ENCODE assay signal across 1 cellular context in the genomic region with DNA sequence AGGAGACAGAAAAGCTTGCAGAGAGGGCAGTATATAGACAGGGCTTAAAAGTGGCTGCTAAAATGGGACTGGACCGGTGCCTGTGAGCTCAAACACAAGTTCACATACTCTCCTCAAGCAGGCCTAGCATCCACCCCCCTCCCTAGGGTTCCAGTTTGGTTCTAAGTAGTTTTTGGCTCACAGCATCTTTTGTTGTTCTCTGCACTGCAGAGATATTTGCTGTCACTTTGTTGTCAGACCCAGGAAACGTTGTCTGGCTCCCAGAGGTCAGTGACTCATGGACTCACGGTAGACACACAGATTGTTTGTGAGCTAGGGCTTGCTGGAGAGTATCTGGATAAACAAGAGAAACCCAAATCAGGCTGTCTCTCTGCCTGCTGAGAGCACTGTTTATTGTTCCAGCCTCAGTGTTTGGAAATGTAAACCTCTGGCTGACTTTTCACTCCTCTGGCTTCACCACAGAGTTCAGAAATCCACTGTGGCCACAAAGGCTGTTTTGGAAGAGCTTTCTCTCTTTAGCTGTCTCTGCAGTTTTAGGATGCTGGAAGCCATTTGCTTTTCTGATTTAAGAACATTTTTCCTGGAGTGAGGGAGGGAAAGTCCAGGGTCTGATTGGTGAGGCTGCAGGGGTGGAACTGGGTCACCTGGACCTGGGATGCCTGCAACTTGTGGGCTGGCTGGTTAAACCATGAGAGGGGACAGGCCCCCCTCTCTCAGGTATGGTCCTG.
TF ChIP-seq lines count a peak whose summit lies in the region.

No MANE protein-coding gene starts in this region.

TF ChIP-seq in GM23338, 12 proteins besides CTCF, POLR2A, EP300 and RAD21 (continued from another document):
- TF ChIP-seq, protein P1, sequence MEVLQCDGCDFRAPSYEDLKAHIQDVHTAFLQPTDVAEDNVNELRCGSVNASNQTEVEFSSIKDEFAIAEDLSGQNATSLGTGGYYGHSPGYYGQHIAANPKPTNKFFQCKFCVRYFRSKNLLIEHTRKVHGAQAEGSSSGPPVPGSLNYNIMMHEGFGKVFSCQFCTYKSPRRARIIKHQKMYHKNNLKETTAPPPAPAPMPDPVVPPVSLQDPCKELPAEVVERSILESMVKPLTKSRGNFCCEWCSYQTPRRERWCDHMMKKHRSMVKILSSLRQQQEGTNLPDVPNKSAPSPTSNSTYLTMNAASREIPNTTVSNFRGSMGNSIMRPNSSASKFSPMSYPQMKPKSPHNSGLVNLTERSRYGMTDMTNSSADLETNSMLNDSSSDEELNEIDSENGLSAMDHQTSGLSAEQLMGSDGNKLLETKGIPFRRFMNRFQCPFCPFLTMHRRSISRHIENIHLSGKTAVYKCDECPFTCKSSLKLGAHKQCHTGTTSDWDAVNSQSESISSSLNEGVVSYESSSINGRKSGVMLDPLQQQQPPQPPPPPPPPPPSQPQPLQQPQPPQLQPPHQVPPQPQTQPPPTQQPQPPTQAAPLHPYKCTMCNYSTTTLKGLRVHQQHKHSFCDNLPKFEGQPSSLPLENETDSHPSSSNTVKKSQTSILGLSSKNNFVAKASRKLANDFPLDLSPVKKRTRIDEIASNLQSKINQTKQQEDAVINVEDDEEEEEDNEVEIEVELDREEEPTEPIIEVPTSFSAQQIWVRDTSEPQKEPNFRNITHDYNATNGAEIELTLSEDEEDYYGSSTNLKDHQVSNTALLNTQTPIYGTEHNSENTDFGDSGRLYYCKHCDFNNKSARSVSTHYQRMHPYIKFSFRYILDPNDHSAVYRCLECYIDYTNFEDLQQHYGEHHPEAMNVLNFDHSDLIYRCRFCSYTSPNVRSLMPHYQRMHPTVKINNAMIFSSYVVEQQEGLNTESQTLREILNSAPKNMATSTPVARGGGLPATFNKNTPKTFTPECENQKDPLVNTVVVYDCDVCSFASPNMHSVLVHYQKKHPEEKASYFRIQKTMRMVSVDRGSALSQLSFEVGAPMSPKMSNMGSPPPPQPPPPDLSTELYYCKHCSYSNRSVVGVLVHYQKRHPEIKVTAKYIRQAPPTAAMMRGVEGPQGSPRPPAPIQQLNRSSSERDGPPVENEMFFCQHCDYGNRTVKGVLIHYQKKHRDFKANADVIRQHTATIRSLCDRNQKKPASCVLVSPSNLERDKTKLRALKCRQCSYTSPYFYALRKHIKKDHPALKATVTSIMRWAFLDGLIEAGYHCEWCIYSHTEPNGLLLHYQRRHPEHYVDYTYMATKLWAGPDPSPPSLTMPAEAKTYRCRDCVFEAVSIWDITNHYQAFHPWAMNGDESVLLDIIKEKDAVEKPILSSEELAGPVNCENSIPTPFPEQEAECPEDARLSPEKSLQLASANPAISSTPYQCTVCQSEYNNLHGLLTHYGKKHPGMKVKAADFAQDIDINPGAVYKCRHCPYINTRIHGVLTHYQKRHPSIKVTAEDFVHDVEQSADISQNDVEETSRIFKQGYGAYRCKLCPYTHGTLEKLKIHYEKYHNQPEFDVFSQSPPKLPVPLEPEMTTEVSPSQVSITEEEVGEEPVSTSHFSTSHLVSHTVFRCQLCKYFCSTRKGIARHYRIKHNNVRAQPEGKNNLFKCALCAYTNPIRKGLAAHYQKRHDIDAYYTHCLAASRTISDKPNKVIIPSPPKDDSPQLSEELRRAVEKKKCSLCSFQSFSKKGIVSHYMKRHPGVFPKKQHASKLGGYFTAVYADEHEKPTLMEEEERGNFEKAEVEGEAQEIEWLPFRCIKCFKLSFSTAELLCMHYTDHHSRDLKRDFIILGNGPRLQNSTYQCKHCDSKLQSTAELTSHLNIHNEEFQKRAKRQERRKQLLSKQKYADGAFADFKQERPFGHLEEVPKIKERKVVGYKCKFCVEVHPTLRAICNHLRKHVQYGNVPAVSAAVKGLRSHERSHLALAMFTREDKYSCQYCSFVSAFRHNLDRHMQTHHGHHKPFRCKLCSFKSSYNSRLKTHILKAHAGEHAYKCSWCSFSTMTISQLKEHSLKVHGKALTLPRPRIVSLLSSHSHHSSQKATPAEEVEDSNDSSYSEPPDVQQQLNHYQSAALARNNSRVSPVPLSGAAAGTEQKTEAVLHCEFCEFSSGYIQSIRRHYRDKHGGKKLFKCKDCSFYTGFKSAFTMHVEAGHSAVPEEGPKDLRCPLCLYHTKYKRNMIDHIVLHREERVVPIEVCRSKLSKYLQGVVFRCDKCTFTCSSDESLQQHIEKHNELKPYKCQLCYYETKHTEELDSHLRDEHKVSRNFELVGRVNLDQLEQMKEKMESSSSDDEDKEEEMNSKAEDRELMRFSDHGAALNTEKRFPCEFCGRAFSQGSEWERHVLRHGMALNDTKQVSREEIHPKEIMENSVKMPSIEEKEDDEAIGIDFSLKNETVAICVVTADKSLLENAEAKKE (CRISPR knock-in tag; IDR thresholded peaks at IDR 0.05): no peak
- TF ChIP-seq STAT1 (IDR thresholded peaks at IDR 0.05; ENCODE audit: unreplicated experiment) (no peak), CREB1 (CRISPR knock-in tag; IDR thresholded peaks at IDR 0.05; ENCODE audit: low read depth) (no peak), ZNF114 (CRISPR knock-in tag; IDR thresholded peaks at IDR 0.05) (no peak), POLR2AphosphoS5 (IDR thresholded peaks at IDR 0.05; ENCODE audit: low read depth) (no peak), EZH2 (IDR thresholded peaks at IDR 0.05; ENCODE audit: low read depth, unreplicated experiment) (no peak)
- TF ChIP-seq, protein P2, sequence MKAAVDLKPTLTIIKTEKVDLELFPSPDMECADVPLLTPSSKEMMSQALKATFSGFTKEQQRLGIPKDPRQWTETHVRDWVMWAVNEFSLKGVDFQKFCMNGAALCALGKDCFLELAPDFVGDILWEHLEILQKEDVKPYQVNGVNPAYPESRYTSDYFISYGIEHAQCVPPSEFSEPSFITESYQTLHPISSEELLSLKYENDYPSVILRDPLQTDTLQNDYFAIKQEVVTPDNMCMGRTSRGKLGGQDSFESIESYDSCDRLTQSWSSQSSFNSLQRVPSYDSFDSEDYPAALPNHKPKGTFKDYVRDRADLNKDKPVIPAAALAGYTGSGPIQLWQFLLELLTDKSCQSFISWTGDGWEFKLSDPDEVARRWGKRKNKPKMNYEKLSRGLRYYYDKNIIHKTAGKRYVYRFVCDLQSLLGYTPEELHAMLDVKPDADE (IDR thresholded peaks at IDR 0.05): no peak
